Comparison of ENCODE assay signal across 8 cellular contexts in genomic region chr2:196160101-196160500, GRCh38. TPM values are rescaled to one million over a fixed set of nuclear protein-coding genes. Genes with fewer than 3 reads are reported as not detected.
A peak's percentile ranks its signal among the peaks of the same experiment; 100 is the strongest.
DNase-seq lines count a peak whose midpoint lies in the region; ATAC-seq and TF ChIP-seq lines count a peak whose summit lies in the region.

No MANE protein-coding gene starts in this region.

- H3K9me3 ChIP-seq in H9 (ENCODE audit: control insufficient read depth, low read depth, low read length) (no peaks in the 10 kb centered on the region), gastroesophageal sphincter (no peaks in the 10 kb centered on the region)

- H2BK120ac ChIP-seq in H9 (ENCODE audit: low read depth, low read length, poor library complexity, severe bottlenecking), result no peak overlapping the region

- no peaks in the 10 kb centered on the region for H3K79me1 ChIP-seq in H9 (ENCODE audit: insufficient read depth, low read depth, low read length, poor library complexity, severe bottlenecking)

- no peaks in the 10 kb centered on the region for H3K9me3 Mint-ChIP-seq in activated CD4-positive, alpha-beta T cell treated with anti-CD3 and anti-CD28 coated beads for 36 hours (ENCODE audit: low read depth)
- H3K9me3 Mint-ChIP-seq in H9, result no peaks in the 10 kb centered on the region
- H3K9me3 Mint-ChIP-seq in activated B cell treated with CpG ODN at 0.5 μM for 24 hours, result no peaks in the 10 kb centered on the region
- no peaks in the 10 kb centered on the region for H3K9me3 Mint-ChIP-seq in stimulated activated effector memory CD8-positive, alpha-beta T cell treated with anti-CD3 and anti-CD28 coated beads, Interleukin-12 subunit alpha, Interleukin-12 subunit beta, amount 100 ng/mL, for 72 hours

- no peaks in the 10 kb centered on the region for H3K4me1 ChIP-seq in H9 (ENCODE audit: insufficient read depth, low read length)
- no peaks in the 10 kb centered on the region for H3K4me1 ChIP-seq in gastroesophageal sphincter

- intact Hi-C loops in activated CD4-positive, alpha-beta T cell treated with anti-CD3 and anti-CD28 coated beads for 36 hours (cut with DNase I, micrococcal nuclease), result loop anchor here (1.0 to 10.0 kb wide), 7 partner anchors 11 to 1275 kb away; partner anchors contain the start of genes STK17B (in 2 of the 2) and SF3B1 (in 1 of the 2)
- intact Hi-C loops in activated B cell treated with CpG ODN at 0.5 μM for 24 hours (cut with micrococcal nuclease), result loop anchor here (1.0 to 2.0 kb wide), 6 partner anchors 10 to 117 kb away; no protein-coding TSS in a partner anchor

- no peak overlapping the region for H2BK20ac ChIP-seq in H9 (ENCODE audit: low read depth, low read length, poor library complexity, severe bottlenecking)

- peak overlapping the region; percentile 56 for H3K4me3 Mint-ChIP-seq in activated CD4-positive, alpha-beta T cell treated with anti-CD3 and anti-CD28 coated beads for 36 hours
- H3K4me3 Mint-ChIP-seq in H9 (no peak overlapping the region), activated B cell treated with CpG ODN at 0.5 μM for 24 hours (peak overlapping the region; percentile 57)
- H3K4me3 Mint-ChIP-seq in stimulated activated effector memory CD8-positive, alpha-beta T cell treated with anti-CD3 and anti-CD28 coated beads, Interleukin-12 subunit alpha, Interleukin-12 subunit beta, amount 100 ng/mL, for 72 hours, result peak overlapping the region; percentile 94

- H3K4me1 Mint-ChIP-seq in activated CD4-positive, alpha-beta T cell treated with anti-CD3 and anti-CD28 coated beads for 36 hours, result peaks cover 76% of the 10 kb centered on the region
- H3K4me1 Mint-ChIP-seq in H9 (peaks cover 7 to 10% of the 10 kb centered on the region in 2 experiments), activated B cell treated with CpG ODN at 0.5 μM for 24 hours (peaks cover 86% of the 10 kb centered on the region)
- peaks cover 23% of the 10 kb centered on the region for H3K4me1 Mint-ChIP-seq in stimulated activated effector memory CD8-positive, alpha-beta T cell treated with anti-CD3 and anti-CD28 coated beads, Interleukin-12 subunit alpha, Interleukin-12 subunit beta, amount 100 ng/mL, for 72 hours

- H4K5ac ChIP-seq in H9 (ENCODE audit: insufficient read length, low read depth, low read length), result no peak overlapping the region

- peak; percentile 73 for DNase-seq in activated CD4-positive, alpha-beta T cell treated with anti-CD3 and anti-CD28 coated beads for 36 hours
- no peak for DNase-seq in activated CD4-positive, alpha-beta T cell treated with anti-CD3 and anti-CD28 coated beads, Interleukin-2, amount 50 U/mL, for 4 hours
- peak; percentile 36 for DNase-seq in H9
- peak; percentile 98 for DNase-seq in KBM-7
- DNase-seq in activated B cell treated with CpG ODN at 0.5 μM for 24 hours, result no peak
- DNase-seq in stimulated activated effector memory CD8-positive, alpha-beta T cell treated with anti-CD3 and anti-CD28 coated beads, Interleukin-12 subunit alpha, Interleukin-12 subunit beta, amount 100 ng/mL, for 72 hours (ENCODE audit: low spot score in 2 of 2), result peak in 1 of 2 donors; percentile 78
- no peak for DNase-seq in middle frontal gyrus (ENCODE audit: extremely low spot score, low spot score)

- no peak overlapping the region for H3K23ac ChIP-seq in H9 (ENCODE audit: insufficient read length, low read depth, low read length)

- POLR2A ChIA-PET in activated CD4-positive, alpha-beta T cell treated with anti-CD3 and anti-CD28 coated beads for 36 hours (lab: Charles Lee), result interaction anchor here (0.6 to 0.7 kb wide), 3 partner anchors 10 to 1884 kb away, joined by 3 to 5 read pairs (median 3); no protein-coding TSS in a partner anchor
- POLR2A ChIA-PET in activated B cell treated with CpG ODN at 0.5 μM for 24 hours (lab: Charles Lee), result interaction anchor here (0.6 to 7.1 kb wide), 14 partner anchors 9 to 533 kb away, joined by 3 to 88 read pairs (median 6); partner anchors contain the start of gene STK17B

- H3K27ac ChIP-seq in H9 (ENCODE audit: insufficient read length, low read depth, low read length) (no peak overlapping the region), gastroesophageal sphincter (no peak overlapping the region)

- no peak overlapping the region for H2BK5ac ChIP-seq in H9 (ENCODE audit: insufficient read length, low read length)

- peaks cover 78% of the 10 kb centered on the region for H3K36me3 Mint-ChIP-seq in activated CD4-positive, alpha-beta T cell treated with anti-CD3 and anti-CD28 coated beads for 36 hours (ENCODE audit: low read depth)
- H3K36me3 Mint-ChIP-seq in H9 (ENCODE audit: insufficient read depth in 1 of 3, low read depth in 3 of 3), result peaks cover 4 to 21% (median 11%) of the 10 kb centered on the region in 3 experiments; a peak in 5 of 7 replicates
- H3K36me3 Mint-ChIP-seq in activated B cell treated with CpG ODN at 0.5 μM for 24 hours (ENCODE audit: low read depth), result peaks cover 69% of the 10 kb centered on the region
- peaks cover 100% of the 10 kb centered on the region for H3K36me3 Mint-ChIP-seq in stimulated activated effector memory CD8-positive, alpha-beta T cell treated with anti-CD3 and anti-CD28 coated beads, Interleukin-12 subunit alpha, Interleukin-12 subunit beta, amount 100 ng/mL, for 72 hours

- no peak for TF ChIP-seq EP300 in gastroesophageal sphincter (IDR thresholded peaks at IDR 0.05)

- no peaks in the 10 kb centered on the region for H3K23me2 ChIP-seq in H9 (ENCODE audit: insufficient read length, low read depth, low read length, poor library complexity, severe bottlenecking)

- ATAC-seq in activated CD4-positive, alpha-beta T cell treated with anti-CD3 and anti-CD28 coated beads for 36 hours, result peak; percentile 45
- ATAC-seq in activated B cell treated with CpG ODN at 0.5 μM for 24 hours (ENCODE audit: low read depth) (peak; percentile 75), gastroesophageal sphincter (peak; percentile 41)
- ATAC-seq in stimulated activated effector memory CD8-positive, alpha-beta T cell treated with anti-CD3 and anti-CD28 coated beads, Interleukin-12 subunit alpha, Interleukin-12 subunit beta, amount 100 ng/mL, for 72 hours, result peak; percentile 87

- in situ Hi-C loops in KBM-7 (cut with MboI; ENCODE audit: low pct_unique_long_range_greater_than_20kb, low sequenced_read_pairs), result no loop called here

- H3K56ac ChIP-seq in H9 (ENCODE audit: insufficient read length, low read depth, low read length), result no peak overlapping the region

- CTCF ChIA-PET in activated CD4-positive, alpha-beta T cell treated with anti-CD3 and anti-CD28 coated beads for 36 hours (lab: Charles Lee), result interaction anchor here (0.6 to 1.5 kb wide), 4 partner anchors 11 to 177 kb away, joined by 3 to 4 read pairs (median 4); no protein-coding TSS in a partner anchor
- CTCF ChIA-PET in activated B cell treated with CpG ODN at 0.5 μM for 24 hours (lab: Charles Lee), result interaction anchor here (0.6 to 2.2 kb wide), 4 partner anchors 23 to 294 kb away, joined by 3 to 8 read pairs (median 4); no protein-coding TSS in a partner anchor

- no peak overlapping the region for H3K14ac ChIP-seq in H9 (ENCODE audit: insufficient read depth, low read length)

- WGBS in H9 (ENCODE audit: extremely low coverage, insufficient read length, low lambda C conversion rate), result no CpG with 5 or more reads among the region's 3 CpGs
- 68 to 73% methylated on average over 3 of the region's 3 CpGs for WGBS in gastroesophageal sphincter (ENCODE audit: low coverage in 1 of 2), 2 donors

- H3K27me3 ChIP-seq in H9 (ENCODE audit: insufficient read depth, low read length), result no peaks in the 10 kb centered on the region
- H3K27me3 ChIP-seq in gastroesophageal sphincter, result no peaks in the 10 kb centered on the region

- no peaks in the 10 kb centered on the region for H3K27me3 Mint-ChIP-seq in activated CD4-positive, alpha-beta T cell treated with anti-CD3 and anti-CD28 coated beads for 36 hours
- H3K27me3 Mint-ChIP-seq in H9 (ENCODE audit: low read depth) (no peaks in the 10 kb centered on the region), activated B cell treated with CpG ODN at 0.5 μM for 24 hours (no peaks in the 10 kb centered on the region)

- no peak overlapping the region for H2AFZ ChIP-seq in H9 (ENCODE audit: low read length)

- no peak overlapping the region for H2BK12ac ChIP-seq in H9 (ENCODE audit: insufficient read length, low read depth, low read length)

- no peak overlapping the region for H3K4me2 ChIP-seq in H9 (ENCODE audit: insufficient read depth, insufficient read length, low read length)

- H2BK15ac ChIP-seq in H9 (ENCODE audit: low read depth, low read length), result no peak overlapping the region

- TF ChIP-seq CTCF in H9 (conservative IDR thresholded peaks at IDR 0.05) (no peak), activated B cell treated with CpG ODN at 0.5 μM for 24 hours (IDR thresholded peaks at IDR 0.05) (no peak), gastroesophageal sphincter (IDR thresholded peaks at IDR 0.05) (no peak)

- H4K91ac ChIP-seq in H9 (ENCODE audit: insufficient read length, low read depth, low read length), result no peak overlapping the region

- H3K9ac ChIP-seq in H9 (ENCODE audit: extremely low read depth, insufficient read length, low read length), result no peak overlapping the region

- no peak overlapping the region for H3T11ph ChIP-seq in H9 (ENCODE audit: low read length)

- no peaks in the 10 kb centered on the region; the same call in 1 of the 2 replicates for H3K79me2 ChIP-seq in H9 (ENCODE audit: insufficient read depth, low read length)

- H3K27ac Mint-ChIP-seq in activated CD4-positive, alpha-beta T cell treated with anti-CD3 and anti-CD28 coated beads for 36 hours, result peak overlapping the region; percentile 90
- H3K27ac Mint-ChIP-seq in H9, result no peak overlapping the region
- peak overlapping the region; percentile 84 for H3K27ac Mint-ChIP-seq in activated B cell treated with CpG ODN at 0.5 μM for 24 hours
- H3K27ac Mint-ChIP-seq in stimulated activated effector memory CD8-positive, alpha-beta T cell treated with anti-CD3 and anti-CD28 coated beads, Interleukin-12 subunit alpha, Interleukin-12 subunit beta, amount 100 ng/mL, for 72 hours, result peak overlapping the region; percentile 86

- no peaks in the 10 kb centered on the region for H3K36me3 ChIP-seq in gastroesophageal sphincter

- H4K8ac ChIP-seq in H9 (replicated peaks; ENCODE audit: insufficient read length, low read depth, low read length), result no peak overlapping the region

- no peak overlapping the region for H3K4me3 ChIP-seq in gastroesophageal sphincter

- TF ChIP-seq POLR2A in gastroesophageal sphincter (IDR thresholded peaks at IDR 0.05), result no peak

- no peaks in the 10 kb centered on the region for H4K20me1 ChIP-seq in H9 (ENCODE audit: control insufficient read depth, insufficient read depth, insufficient read length)

- no peak overlapping the region for H3K18ac ChIP-seq in H9 (ENCODE audit: insufficient read length, low read depth, low read length)

- no peak overlapping the region for H3K4ac ChIP-seq in H9 (ENCODE audit: low read depth, low read length)

- no peak overlapping the region for H2AK5ac ChIP-seq in H9 (ENCODE audit: insufficient read length, low read length)

RNA-seq across cellular contexts. Expression of gene STK17B, which starts 11.3 kb away (rescaled TPM):
- 100 to 1,000 TPM; 159 to 178 TPM for total RNA-seq in activated CD4-positive, alpha-beta T cell treated with anti-CD3 and anti-CD28 coated beads for 36 hours
- total RNA-seq in H9 (2021) (6.1 and 6.3 TPM in 2 replicates), activated B cell treated with CpG ODN at 0.5 μM for 24 hours (203 and 226 TPM in 2 replicates), gastroesophageal sphincter (10 to 100 TPM in 2 of 4 donors, 1 to 10 TPM in 2; 3.6 to 21.1 (median 11.9) TPM)

Comparison
In these comparisons a context has a peak if more than half of its experiments do, and no peak if none do; other contexts are left out.
1. DNase-seq: peak in activated CD4-positive, alpha-beta T cell treated with anti-CD3 and anti-CD28 coated beads for 36 hours (single experiment), H9 (single experiment) and KBM-7 (single experiment); none in activated CD4-positive, alpha-beta T cell treated with anti-CD3 and anti-CD28 coated beads, Interleukin-2, amount 50 U/mL, for 4 hours (0 of 2), activated B cell treated with CpG ODN at 0.5 μM for 24 hours (single experiment) and middle frontal gyrus (single experiment).
2. H3K27ac Mint-ChIP-seq: peak in activated CD4-positive, alpha-beta T cell treated with anti-CD3 and anti-CD28 coated beads for 36 hours (single experiment), activated B cell treated with CpG ODN at 0.5 μM for 24 hours (single experiment) and stimulated activated effector memory CD8-positive, alpha-beta T cell treated with anti-CD3 and anti-CD28 coated beads, Interleukin-12 subunit alpha, Interleukin-12 subunit beta, amount 100 ng/mL, for 72 hours (single experiment); none in H9 (0 of 3).
3. H3K4me3 Mint-ChIP-seq: peak in activated CD4-positive, alpha-beta T cell treated with anti-CD3 and anti-CD28 coated beads for 36 hours (single experiment), activated B cell treated with CpG ODN at 0.5 μM for 24 hours (single experiment) and stimulated activated effector memory CD8-positive, alpha-beta T cell treated with anti-CD3 and anti-CD28 coated beads, Interleukin-12 subunit alpha, Interleukin-12 subunit beta, amount 100 ng/mL, for 72 hours (single experiment); none in H9 (0 of 2).
4. Peak in every context shown above with its lines, with median percentiles within 50 percentile points of each other: ATAC-seq.